In the genomic region with DNA sequence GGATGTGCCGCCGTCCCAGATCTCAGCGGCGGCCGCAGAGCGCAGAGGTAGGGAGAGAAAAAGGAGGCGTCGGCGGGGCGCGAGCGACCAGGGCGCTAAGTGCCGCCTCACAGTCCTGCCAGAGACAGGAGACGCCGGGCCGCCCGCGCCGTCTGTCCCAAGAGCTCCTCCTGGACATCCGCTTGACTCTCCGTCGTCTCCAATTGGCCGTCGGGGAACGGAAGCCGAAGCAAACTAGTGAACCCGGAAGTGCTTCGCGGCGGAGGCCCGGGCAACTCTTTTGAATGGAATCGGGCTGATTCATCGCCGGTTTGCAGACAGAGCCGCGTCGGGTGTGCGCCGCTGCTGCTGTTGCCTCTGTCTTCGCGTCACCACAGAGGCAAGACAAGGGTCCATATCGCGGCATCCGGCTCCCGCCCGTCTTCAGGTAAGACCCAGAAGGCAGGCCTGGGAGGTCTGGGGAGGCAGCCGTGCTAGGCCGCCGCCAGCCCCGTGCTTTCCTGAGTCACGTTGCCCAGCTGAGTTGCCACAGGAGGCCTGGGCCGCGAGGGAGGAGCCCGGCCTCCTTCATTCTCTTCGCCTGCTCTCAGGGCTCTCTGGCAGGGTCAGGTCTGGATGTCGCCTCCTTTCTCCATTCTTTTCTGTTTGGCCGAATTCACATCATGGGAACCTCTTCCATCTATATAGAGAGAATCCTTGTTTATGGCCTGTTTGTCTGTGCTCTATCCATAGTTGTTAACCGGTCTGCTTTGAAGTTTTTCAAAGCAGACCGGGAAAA, we compare ENCODE assay signal across 1 cellular context.
A peak's percentile ranks its signal among the peaks of the same experiment; 100 is the strongest.
TF ChIP-seq lines count a peak whose summit lies in the region.

PSMD14 (plus strand) TSS at position 248 of the 778 bp plus-strand sequence. CDS start 10,401 bp downstream, outside the sequence.

TF ChIP-seq in HepG2, 621 proteins besides CTCF, POLR2A, EP300 and RAD21 (continued from another document and continues in another):
- TF ChIP-seq ZNF207 (IDR thresholded peaks at IDR 0.05; ENCODE audit: borderline replicate concordance), result no peak
- TF ChIP-seq, protein P1, sequence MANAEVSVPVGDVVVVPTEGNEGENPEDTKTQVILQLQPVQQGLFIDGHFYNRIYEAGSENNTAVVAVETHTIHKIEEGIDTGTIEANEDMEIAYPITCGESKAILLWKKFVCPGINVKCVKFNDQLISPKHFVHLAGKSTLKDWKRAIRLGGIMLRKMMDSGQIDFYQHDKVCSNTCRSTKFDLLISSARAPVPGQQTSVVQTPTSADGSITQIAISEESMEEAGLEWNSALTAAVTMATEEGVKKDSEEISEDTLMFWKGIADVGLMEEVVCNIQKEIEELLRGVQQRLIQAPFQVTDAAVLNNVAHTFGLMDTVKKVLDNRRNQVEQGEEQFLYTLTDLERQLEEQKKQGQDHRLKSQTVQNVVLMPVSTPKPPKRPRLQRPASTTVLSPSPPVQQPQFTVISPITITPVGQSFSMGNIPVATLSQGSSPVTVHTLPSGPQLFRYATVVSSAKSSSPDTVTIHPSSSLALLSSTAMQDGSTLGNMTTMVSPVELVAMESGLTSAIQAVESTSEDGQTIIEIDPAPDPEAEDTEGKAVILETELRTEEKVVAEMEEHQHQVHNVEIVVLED (CRISPR knock-in tag; IDR thresholded peaks at IDR 0.05; ENCODE audit: borderline replicate concordance), result peak; percentile 77
- peak; percentile 94 for TF ChIP-seq KDM3A (CRISPR knock-in tag; IDR thresholded peaks at IDR 0.05; ENCODE audit: low read depth)
- TF ChIP-seq RORA (CRISPR knock-in tag; IDR thresholded peaks at IDR 0.05), result no peak
- no peak for TF ChIP-seq HNRNPUL1 (IDR thresholded peaks at IDR 0.05; ENCODE audit: low read depth, low read length)
- peak; percentile 92 for TF ChIP-seq THAP11 (CRISPR knock-in tag; IDR thresholded peaks at IDR 0.05)
- TF ChIP-seq, protein P2, sequence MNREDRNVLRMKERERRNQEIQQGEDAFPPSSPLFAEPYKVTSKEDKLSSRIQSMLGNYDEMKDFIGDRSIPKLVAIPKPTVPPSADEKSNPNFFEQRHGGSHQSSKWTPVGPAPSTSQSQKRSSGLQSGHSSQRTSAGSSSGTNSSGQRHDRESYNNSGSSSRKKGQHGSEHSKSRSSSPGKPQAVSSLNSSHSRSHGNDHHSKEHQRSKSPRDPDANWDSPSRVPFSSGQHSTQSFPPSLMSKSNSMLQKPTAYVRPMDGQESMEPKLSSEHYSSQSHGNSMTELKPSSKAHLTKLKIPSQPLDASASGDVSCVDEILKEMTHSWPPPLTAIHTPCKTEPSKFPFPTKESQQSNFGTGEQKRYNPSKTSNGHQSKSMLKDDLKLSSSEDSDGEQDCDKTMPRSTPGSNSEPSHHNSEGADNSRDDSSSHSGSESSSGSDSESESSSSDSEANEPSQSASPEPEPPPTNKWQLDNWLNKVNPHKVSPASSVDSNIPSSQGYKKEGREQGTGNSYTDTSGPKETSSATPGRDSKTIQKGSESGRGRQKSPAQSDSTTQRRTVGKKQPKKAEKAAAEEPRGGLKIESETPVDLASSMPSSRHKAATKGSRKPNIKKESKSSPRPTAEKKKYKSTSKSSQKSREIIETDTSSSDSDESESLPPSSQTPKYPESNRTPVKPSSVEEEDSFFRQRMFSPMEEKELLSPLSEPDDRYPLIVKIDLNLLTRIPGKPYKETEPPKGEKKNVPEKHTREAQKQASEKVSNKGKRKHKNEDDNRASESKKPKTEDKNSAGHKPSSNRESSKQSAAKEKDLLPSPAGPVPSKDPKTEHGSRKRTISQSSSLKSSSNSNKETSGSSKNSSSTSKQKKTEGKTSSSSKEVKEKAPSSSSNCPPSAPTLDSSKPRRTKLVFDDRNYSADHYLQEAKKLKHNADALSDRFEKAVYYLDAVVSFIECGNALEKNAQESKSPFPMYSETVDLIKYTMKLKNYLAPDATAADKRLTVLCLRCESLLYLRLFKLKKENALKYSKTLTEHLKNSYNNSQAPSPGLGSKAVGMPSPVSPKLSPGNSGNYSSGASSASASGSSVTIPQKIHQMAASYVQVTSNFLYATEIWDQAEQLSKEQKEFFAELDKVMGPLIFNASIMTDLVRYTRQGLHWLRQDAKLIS (CRISPR knock-in tag; IDR thresholded peaks at IDR 0.05), result no peak
- TF ChIP-seq ZBTB7A (CRISPR knock-in tag; IDR thresholded peaks at IDR 0.05), result peak; percentile 32; the same call in 1 of the 2 replicates
- no peak for TF ChIP-seq ZBTB3 (CRISPR knock-in tag; IDR thresholded peaks at IDR 0.05; ENCODE audit: borderline replicate concordance, low read depth)
- peak; percentile 97 for TF ChIP-seq MYC (CRISPR knock-in tag; IDR thresholded peaks at IDR 0.05; ENCODE audit: borderline replicate concordance)
- TF ChIP-seq ZBED4 (CRISPR knock-in tag; IDR thresholded peaks at IDR 0.05; ENCODE audit: borderline replicate concordance), result peak; percentile 71; the same call in 1 of the 2 replicates
- peak; percentile 71 for TF ChIP-seq CREB1 (IDR thresholded peaks at IDR 0.05)
- peak; percentile 29 for TF ChIP-seq CREB1 (CRISPR knock-in tag; IDR thresholded peaks at IDR 0.05)
- peak; percentile 32; the same call in 1 of the 2 replicates for TF ChIP-seq ZNF616 (CRISPR knock-in tag; IDR thresholded peaks at IDR 0.05; ENCODE audit: low read depth)
- TF ChIP-seq ZNF773 (CRISPR knock-in tag; IDR thresholded peaks at IDR 0.05; ENCODE audit: borderline replicate concordance), result 0 out of 2 replicates have a peak, but pooled peaks have one; percentile 34
- no peak for TF ChIP-seq ZNF260 (CRISPR knock-in tag; IDR thresholded peaks at IDR 0.05; ENCODE audit: borderline replicate concordance, low read depth)
- TF ChIP-seq DPF2 (CRISPR knock-in tag; IDR thresholded peaks at IDR 0.05; ENCODE audit: borderline replicate concordance, low read depth), result no peak
- TF ChIP-seq SPEN (CRISPR knock-in tag; IDR thresholded peaks at IDR 0.05; ENCODE audit: low read depth), result peak; percentile 97; the same call in 1 of the 2 replicates
- TF ChIP-seq MEIS2 (CRISPR knock-in tag; IDR thresholded peaks at IDR 0.05), result peak; percentile 88
- peak; percentile 27; the same call in 1 of the 2 replicates for TF ChIP-seq ZNF629 (CRISPR knock-in tag; conservative IDR thresholded peaks at IDR 0.05)
- TF ChIP-seq NR3C1 (CRISPR knock-in tag; IDR thresholded peaks at IDR 0.05), result no peak
- TF ChIP-seq ATF7-NPFF (CRISPR knock-in tag; IDR thresholded peaks at IDR 0.05; ENCODE audit: low read depth), result peak; percentile 84; the same call in 1 of the 2 replicates
- peak; percentile 97; the same call in 1 of the 2 replicates for TF ChIP-seq ZNF709 (CRISPR knock-in tag; IDR thresholded peaks at IDR 0.05)
- peak; percentile 52 for TF ChIP-seq RFX5 (IDR thresholded peaks at IDR 0.05; ENCODE audit: low read depth, low read length)
- peak; percentile 95 for TF ChIP-seq PHF20 (CRISPR knock-in tag; IDR thresholded peaks at IDR 0.05)
- TF ChIP-seq ZNF143 (CRISPR knock-in tag; IDR thresholded peaks at IDR 0.05), result peak; percentile 60
- peak; percentile 82 for TF ChIP-seq ZNF792 (CRISPR knock-in tag; IDR thresholded peaks at IDR 0.05)
- TF ChIP-seq PTBP1 (IDR thresholded peaks at IDR 0.05; ENCODE audit: low read depth, low read length, poor library complexity, severe bottlenecking), result peak; percentile 44
- TF ChIP-seq TOE1 (CRISPR knock-in tag; IDR thresholded peaks at IDR 0.05), result peak; percentile 73; the same call in 1 of the 2 replicates
- peak; percentile 93; the same call in 1 of the 2 replicates for TF ChIP-seq PAX8 (CRISPR knock-in tag; IDR thresholded peaks at IDR 0.05; ENCODE audit: borderline replicate concordance)
- no peak; the same call in none of the 2 replicates for TF ChIP-seq ZSCAN9 (CRISPR knock-in tag; IDR thresholded peaks at IDR 0.05; ENCODE audit: borderline replicate concordance)
- TF ChIP-seq, protein P3, sequence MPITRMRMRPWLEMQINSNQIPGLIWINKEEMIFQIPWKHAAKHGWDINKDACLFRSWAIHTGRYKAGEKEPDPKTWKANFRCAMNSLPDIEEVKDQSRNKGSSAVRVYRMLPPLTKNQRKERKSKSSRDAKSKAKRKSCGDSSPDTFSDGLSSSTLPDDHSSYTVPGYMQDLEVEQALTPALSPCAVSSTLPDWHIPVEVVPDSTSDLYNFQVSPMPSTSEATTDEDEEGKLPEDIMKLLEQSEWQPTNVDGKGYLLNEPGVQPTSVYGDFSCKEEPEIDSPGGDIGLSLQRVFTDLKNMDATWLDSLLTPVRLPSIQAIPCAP (CRISPR knock-in tag; IDR thresholded peaks at IDR 0.05; ENCODE audit: low read depth), result peak; percentile 81; the same call in 1 of the 2 replicates
- no peak; the same call in 1 of the 2 replicates for TF ChIP-seq ZNF816 (CRISPR knock-in tag; IDR thresholded peaks at IDR 0.05; ENCODE audit: borderline replicate concordance)
- TF ChIP-seq ZNF10 (CRISPR knock-in tag; IDR thresholded peaks at IDR 0.05; ENCODE audit: borderline replicate concordance, low read depth), result no peak
- TF ChIP-seq ZNF136 (CRISPR knock-in tag; IDR thresholded peaks at IDR 0.05; ENCODE audit: low read depth), result peak; percentile 92; the same call in 1 of the 2 replicates
- TF ChIP-seq ZFX (CRISPR knock-in tag; IDR thresholded peaks at IDR 0.05; ENCODE audit: low read depth), result peak; percentile 100
- peak; percentile 94 for TF ChIP-seq YEATS4 (CRISPR knock-in tag; IDR thresholded peaks at IDR 0.05; ENCODE audit: borderline replicate concordance)
- TF ChIP-seq EZH2 (conservative IDR thresholded peaks at IDR 0.05; ENCODE audit: low read depth, low read length), result no peak
- peak; percentile 80; the same call in 1 of the 2 replicates for TF ChIP-seq ARNT2 (CRISPR knock-in tag; IDR thresholded peaks at IDR 0.05; ENCODE audit: low read depth)
- TF ChIP-seq ZGPAT (CRISPR knock-in tag; IDR thresholded peaks at IDR 0.05), result peak; percentile 97
- 0 out of 2 replicates have a peak, but pooled peaks have one; percentile 40 for TF ChIP-seq GMEB2 (CRISPR knock-in tag; IDR thresholded peaks at IDR 0.05; ENCODE audit: low read depth)
- peak; percentile 87; the same call in 1 of the 2 replicates for TF ChIP-seq ZFP37 (CRISPR knock-in tag; IDR thresholded peaks at IDR 0.05; ENCODE audit: borderline replicate concordance)
- TF ChIP-seq HNRNPK (IDR thresholded peaks at IDR 0.05; ENCODE audit: low read depth, low read length, poor library complexity, severe bottlenecking), result no peak
- TF ChIP-seq AKAP8 (CRISPR knock-in tag; IDR thresholded peaks at IDR 0.05), result 0 out of 2 replicates have a peak, but pooled peaks have one; percentile 60
- peak; percentile 53; the same call in 1 of the 2 replicates for TF ChIP-seq ZNF264 (CRISPR knock-in tag; IDR thresholded peaks at IDR 0.05)
- peak; percentile 92 for TF ChIP-seq ZNF446 (CRISPR knock-in tag; IDR thresholded peaks at IDR 0.05)
- no peak; the same call in 1 of the 2 replicates for TF ChIP-seq JUN (CRISPR knock-in tag; IDR thresholded peaks at IDR 0.05)
- TF ChIP-seq CERS6 (CRISPR knock-in tag; IDR thresholded peaks at IDR 0.05), result peak; percentile 80; the same call in 1 of the 2 replicates
- no peak for TF ChIP-seq SRSF4 (IDR thresholded peaks at IDR 0.05; ENCODE audit: low read depth, low read length, poor library complexity, severe bottlenecking)
